In the genomic region with DNA sequence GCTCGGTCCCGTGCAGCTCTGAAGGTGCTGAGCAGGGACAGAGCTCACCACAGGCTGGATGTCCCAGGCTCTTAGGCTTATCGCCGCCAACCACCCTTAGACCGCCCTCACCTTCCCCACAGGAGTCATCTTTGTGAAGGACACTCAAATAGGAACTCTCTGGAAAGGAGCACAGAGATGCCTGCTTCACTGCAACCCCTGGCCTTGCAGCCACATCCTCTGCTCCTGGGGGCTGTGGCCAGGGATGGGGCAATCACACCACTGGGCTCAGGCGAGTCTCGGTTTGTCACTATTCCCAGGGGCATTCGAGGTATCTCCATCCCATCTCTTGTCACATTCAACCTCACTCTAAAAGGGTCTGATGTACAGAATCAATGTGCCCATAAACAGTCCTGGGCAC, we compare ENCODE assay signal across 2 cellular contexts.
TF ChIP-seq lines count a peak whose summit lies in the region.

No MANE protein-coding gene starts in this region.

TF ChIP-seq in SK-N-SH, 30 proteins besides CTCF, POLR2A, EP300 and RAD21:
- TF ChIP-seq, protein P1, sequence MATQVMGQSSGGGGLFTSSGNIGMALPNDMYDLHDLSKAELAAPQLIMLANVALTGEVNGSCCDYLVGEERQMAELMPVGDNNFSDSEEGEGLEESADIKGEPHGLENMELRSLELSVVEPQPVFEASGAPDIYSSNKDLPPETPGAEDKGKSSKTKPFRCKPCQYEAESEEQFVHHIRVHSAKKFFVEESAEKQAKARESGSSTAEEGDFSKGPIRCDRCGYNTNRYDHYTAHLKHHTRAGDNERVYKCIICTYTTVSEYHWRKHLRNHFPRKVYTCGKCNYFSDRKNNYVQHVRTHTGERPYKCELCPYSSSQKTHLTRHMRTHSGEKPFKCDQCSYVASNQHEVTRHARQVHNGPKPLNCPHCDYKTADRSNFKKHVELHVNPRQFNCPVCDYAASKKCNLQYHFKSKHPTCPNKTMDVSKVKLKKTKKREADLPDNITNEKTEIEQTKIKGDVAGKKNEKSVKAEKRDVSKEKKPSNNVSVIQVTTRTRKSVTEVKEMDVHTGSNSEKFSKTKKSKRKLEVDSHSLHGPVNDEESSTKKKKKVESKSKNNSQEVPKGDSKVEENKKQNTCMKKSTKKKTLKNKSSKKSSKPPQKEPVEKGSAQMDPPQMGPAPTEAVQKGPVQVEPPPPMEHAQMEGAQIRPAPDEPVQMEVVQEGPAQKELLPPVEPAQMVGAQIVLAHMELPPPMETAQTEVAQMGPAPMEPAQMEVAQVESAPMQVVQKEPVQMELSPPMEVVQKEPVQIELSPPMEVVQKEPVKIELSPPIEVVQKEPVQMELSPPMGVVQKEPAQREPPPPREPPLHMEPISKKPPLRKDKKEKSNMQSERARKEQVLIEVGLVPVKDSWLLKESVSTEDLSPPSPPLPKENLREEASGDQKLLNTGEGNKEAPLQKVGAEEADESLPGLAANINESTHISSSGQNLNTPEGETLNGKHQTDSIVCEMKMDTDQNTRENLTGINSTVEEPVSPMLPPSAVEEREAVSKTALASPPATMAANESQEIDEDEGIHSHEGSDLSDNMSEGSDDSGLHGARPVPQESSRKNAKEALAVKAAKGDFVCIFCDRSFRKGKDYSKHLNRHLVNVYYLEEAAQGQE (IDR thresholded peaks at IDR 0.05; ENCODE audit: low read depth, low read length) = no peak
- TF ChIP-seq, protein P2, sequence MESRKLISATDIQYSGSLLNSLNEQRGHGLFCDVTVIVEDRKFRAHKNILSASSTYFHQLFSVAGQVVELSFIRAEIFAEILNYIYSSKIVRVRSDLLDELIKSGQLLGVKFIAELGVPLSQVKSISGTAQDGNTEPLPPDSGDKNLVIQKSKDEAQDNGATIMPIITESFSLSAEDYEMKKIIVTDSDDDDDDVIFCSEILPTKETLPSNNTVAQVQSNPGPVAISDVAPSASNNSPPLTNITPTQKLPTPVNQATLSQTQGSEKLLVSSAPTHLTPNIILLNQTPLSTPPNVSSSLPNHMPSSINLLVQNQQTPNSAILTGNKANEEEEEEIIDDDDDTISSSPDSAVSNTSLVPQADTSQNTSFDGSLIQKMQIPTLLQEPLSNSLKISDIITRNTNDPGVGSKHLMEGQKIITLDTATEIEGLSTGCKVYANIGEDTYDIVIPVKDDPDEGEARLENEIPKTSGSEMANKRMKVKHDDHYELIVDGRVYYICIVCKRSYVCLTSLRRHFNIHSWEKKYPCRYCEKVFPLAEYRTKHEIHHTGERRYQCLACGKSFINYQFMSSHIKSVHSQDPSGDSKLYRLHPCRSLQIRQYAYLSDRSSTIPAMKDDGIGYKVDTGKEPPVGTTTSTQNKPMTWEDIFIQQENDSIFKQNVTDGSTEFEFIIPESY (IDR thresholded peaks at IDR 0.05; ENCODE audit: borderline replicate concordance, low read depth) = no peak
- no peak for TF ChIP-seq FOXJ3 (CRISPR knock-in tag; IDR thresholded peaks at IDR 0.05)
- no peak for TF ChIP-seq GATA2 (CRISPR knock-in tag; IDR thresholded peaks at IDR 0.05)
- no peak for TF ChIP-seq TAF1 (IDR thresholded peaks at IDR 0.05; ENCODE audit: borderline replicate concordance, low read depth, low read length)
- TF ChIP-seq NRF1 (IDR thresholded peaks at IDR 0.05; ENCODE audit: low read depth, low read length) = no peak
- TF ChIP-seq, protein P3, sequence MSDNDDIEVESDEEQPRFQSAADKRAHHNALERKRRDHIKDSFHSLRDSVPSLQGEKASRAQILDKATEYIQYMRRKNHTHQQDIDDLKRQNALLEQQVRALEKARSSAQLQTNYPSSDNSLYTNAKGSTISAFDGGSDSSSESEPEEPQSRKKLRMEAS (IDR thresholded peaks at IDR 0.05; ENCODE audit: low read depth) = no peak
- TF ChIP-seq SMC3 (IDR thresholded peaks at IDR 0.05; ENCODE audit: low read depth, low read length) = no peak
- TF ChIP-seq ELF1 (IDR thresholded peaks at IDR 0.05) = no peak
- TF ChIP-seq, protein P4, sequence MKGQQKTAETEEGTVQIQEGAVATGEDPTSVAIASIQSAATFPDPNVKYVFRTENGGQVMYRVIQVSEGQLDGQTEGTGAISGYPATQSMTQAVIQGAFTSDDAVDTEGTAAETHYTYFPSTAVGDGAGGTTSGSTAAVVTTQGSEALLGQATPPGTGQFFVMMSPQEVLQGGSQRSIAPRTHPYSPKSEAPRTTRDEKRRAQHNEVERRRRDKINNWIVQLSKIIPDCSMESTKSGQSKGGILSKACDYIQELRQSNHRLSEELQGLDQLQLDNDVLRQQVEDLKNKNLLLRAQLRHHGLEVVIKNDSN (IDR thresholded peaks at IDR 0.05; ENCODE audit: borderline replicate concordance, low read depth) = no peak
- no peak for TF ChIP-seq YY1 (IDR thresholded peaks at IDR 0.05; ENCODE audit: low read depth)
- no peak for TF ChIP-seq NFIC (IDR thresholded peaks at IDR 0.05; ENCODE audit: borderline replicate concordance)
- no peak for TF ChIP-seq TEAD4 (IDR thresholded peaks at IDR 0.05; ENCODE audit: borderline replicate concordance, insufficient read depth)
- TF ChIP-seq POLR2AphosphoS5 (IDR thresholded peaks at IDR 0.05; ENCODE audit: low read depth, low read length) = no peak
- no peak for TF ChIP-seq FOSL2 (IDR thresholded peaks at IDR 0.05; ENCODE audit: borderline replicate concordance, low read depth)
- TF ChIP-seq FOXM1 (IDR thresholded peaks at IDR 0.05; ENCODE audit: low read depth) = no peak
- TF ChIP-seq RCOR1 (IDR thresholded peaks at IDR 0.05; ENCODE audit: low read length) = no peak
- TF ChIP-seq, protein P5, sequence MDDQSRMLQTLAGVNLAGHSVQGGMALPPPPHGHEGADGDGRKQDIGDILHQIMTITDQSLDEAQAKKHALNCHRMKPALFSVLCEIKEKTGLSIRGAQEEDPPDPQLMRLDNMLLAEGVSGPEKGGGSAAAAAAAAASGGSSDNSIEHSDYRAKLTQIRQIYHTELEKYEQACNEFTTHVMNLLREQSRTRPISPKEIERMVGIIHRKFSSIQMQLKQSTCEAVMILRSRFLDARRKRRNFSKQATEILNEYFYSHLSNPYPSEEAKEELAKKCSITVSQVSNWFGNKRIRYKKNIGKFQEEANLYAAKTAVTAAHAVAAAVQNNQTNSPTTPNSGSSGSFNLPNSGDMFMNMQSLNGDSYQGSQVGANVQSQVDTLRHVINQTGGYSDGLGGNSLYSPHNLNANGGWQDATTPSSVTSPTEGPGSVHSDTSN (IDR thresholded peaks at IDR 0.05) = no peak
- TF ChIP-seq CHD2 (IDR thresholded peaks at IDR 0.05; ENCODE audit: low read length, partially characterized antibody) = no peak
- TF ChIP-seq RFX5 (IDR thresholded peaks at IDR 0.05; ENCODE audit: low read length) = no peak
TF ChIP-seq in SK-N-SH: peak in this region for 0.

TF ChIP-seq in SK-N-SH treated with all-trans-retinoic acid at 6 μM for 48 hours, 23 proteins besides CTCF, POLR2A, EP300 and RAD21:
- TF ChIP-seq OSR1 (CRISPR knock-in tag; IDR thresholded peaks at IDR 0.05) = no peak
- TF ChIP-seq ZNF70 (CRISPR knock-in tag; IDR thresholded peaks at IDR 0.05) = no peak
- TF ChIP-seq SNAI2 (CRISPR knock-in tag; IDR thresholded peaks at IDR 0.05) = no peak
- TF ChIP-seq ZC3H10 (CRISPR knock-in tag; IDR thresholded peaks at IDR 0.05) = no peak
- TF ChIP-seq TOX (CRISPR knock-in tag; IDR thresholded peaks at IDR 0.05; ENCODE audit: borderline replicate concordance) = no peak
- TF ChIP-seq, protein P6, sequence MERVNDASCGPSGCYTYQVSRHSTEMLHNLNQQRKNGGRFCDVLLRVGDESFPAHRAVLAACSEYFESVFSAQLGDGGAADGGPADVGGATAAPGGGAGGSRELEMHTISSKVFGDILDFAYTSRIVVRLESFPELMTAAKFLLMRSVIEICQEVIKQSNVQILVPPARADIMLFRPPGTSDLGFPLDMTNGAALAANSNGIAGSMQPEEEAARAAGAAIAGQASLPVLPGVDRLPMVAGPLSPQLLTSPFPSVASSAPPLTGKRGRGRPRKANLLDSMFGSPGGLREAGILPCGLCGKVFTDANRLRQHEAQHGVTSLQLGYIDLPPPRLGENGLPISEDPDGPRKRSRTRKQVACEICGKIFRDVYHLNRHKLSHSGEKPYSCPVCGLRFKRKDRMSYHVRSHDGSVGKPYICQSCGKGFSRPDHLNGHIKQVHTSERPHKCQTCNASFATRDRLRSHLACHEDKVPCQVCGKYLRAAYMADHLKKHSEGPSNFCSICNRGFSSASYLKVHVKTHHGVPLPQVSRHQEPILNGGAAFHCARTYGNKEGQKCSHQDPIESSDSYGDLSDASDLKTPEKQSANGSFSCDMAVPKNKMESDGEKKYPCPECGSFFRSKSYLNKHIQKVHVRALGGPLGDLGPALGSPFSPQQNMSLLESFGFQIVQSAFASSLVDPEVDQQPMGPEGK (CRISPR knock-in tag; IDR thresholded peaks at IDR 0.05; ENCODE audit: borderline replicate concordance) = no peak
